2 cellular contexts compared by ENCODE assay signal in genomic region chr1:21216835-21217811, GRCh38.
TF ChIP-seq lines count a peak whose summit lies in the region.

No MANE protein-coding gene starts in this region.

TF ChIP-seq in IMR-90, 13 proteins besides CTCF, POLR2A, EP300 and RAD21:
- TF ChIP-seq ELK1 (IDR thresholded peaks at IDR 0.05; ENCODE audit: borderline replicate concordance, low read depth, low read length) (no peak), CHD1 (IDR thresholded peaks at IDR 0.05; ENCODE audit: low read depth, low read length) (no peak), SMC3 (IDR thresholded peaks at IDR 0.05; ENCODE audit: low read depth, low read length) (peak; percentile 28; the same call in 1 of the 2 replicates)

TF ChIP-seq in GM12878, 131 proteins besides CTCF, POLR2A, EP300 and RAD21:
- peak; percentile 32; the same call in 1 of the 2 replicates for TF ChIP-seq SMC3 (IDR thresholded peaks at IDR 0.05; ENCODE audit: borderline replicate concordance, low read length)
- TF ChIP-seq, protein P1, sequence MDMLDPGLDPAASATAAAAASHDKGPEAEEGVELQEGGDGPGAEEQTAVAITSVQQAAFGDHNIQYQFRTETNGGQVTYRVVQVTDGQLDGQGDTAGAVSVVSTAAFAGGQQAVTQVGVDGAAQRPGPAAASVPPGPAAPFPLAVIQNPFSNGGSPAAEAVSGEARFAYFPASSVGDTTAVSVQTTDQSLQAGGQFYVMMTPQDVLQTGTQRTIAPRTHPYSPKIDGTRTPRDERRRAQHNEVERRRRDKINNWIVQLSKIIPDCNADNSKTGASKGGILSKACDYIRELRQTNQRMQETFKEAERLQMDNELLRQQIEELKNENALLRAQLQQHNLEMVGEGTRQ (IDR thresholded peaks at IDR 0.05; ENCODE audit: borderline replicate concordance, low read depth, low read length): no peak
